15 cellular contexts compared by ENCODE assay signal in genomic region chr10:60035984-60036383, GRCh38.
DNase-seq lines count a peak whose midpoint lies in the region; ATAC-seq and TF ChIP-seq lines count a peak whose summit lies in the region.
"Had no signal": no experiment of that assay in that cellular context is flagged by ENCODE, and none has a peak within 500 bp of the region (broad histone marks: within the 10 kb centered on the region; RNA-seq: fewer than 3 reads in every experiment).

No MANE protein-coding gene starts in this region.

- no peak overlapping the region for H3K4me3 Mint-ChIP-seq in stimulated activated naive B cell treated with anti-CD40 and anti-IgM and Interleukin-4, amounts not matched to agents 10 μg/mL and 1 μg/mL and 100 μg/mL, for 72 hours
- H3K4me3 Mint-ChIP-seq: H9 had no signal

- H3K4me1 Mint-ChIP-seq in stimulated activated naive B cell treated with anti-CD40 and anti-IgM and Interleukin-4, amounts not matched to agents 10 μg/mL and 1 μg/mL and 100 μg/mL, for 72 hours, result peaks cover 22 to 25% of the 10 kb centered on the region in 2 donors

- no peak for DNase-seq in stimulated activated naive B cell treated with anti-CD40 and anti-IgM and Interleukin-4, amounts not matched to agents 10 μg/mL and 1 μg/mL and 100 μg/mL, for 72 hours
- no peak for DNase-seq in NCI-H446 (lab: John Stamatoyannopoulos, UW)
- DNase-seq in kidney glomerular epithelial cell (lab: John Stamatoyannopoulos, UW), result no peak
- no peak for DNase-seq in NCI-H187 (lab: John Stamatoyannopoulos, UW)
- DNase-seq: AML-193, DMS79 treated with DMSO at 0.1 percent for 48 hours, H9, MV-4-11, NCI-H187 treated with DMSO at 0.1 percent for 48 hours, NCI-H226, NCI-H526, T1000 had no signal

- no peaks in the 10 kb centered on the region for H3K9me3 Mint-ChIP-seq in stimulated activated naive B cell treated with anti-CD40 and anti-IgM and Interleukin-4, amounts not matched to agents 10 μg/mL and 1 μg/mL and 100 μg/mL, for 72 hours
- H3K9me3 Mint-ChIP-seq: H9 had no signal

- ATAC-seq in GM18505 (IDR thresholded peaks at IDR 0.05; ENCODE audit: unreplicated experiment) (peak; percentile 75), GM21423 (IDR thresholded peaks at IDR 0.05; ENCODE audit: unreplicated experiment) (peak; percentile 46), HG03103 (IDR thresholded peaks at IDR 0.05; ENCODE audit: low read depth, unreplicated experiment) (peak; percentile 66)
- ATAC-seq in stimulated activated naive B cell treated with anti-CD40 and anti-IgM and Interleukin-4, amounts not matched to agents 10 μg/mL and 1 μg/mL and 100 μg/mL, for 72 hours (replicated peaks), result peak; percentile 36 to 68

- peaks cover 3 to 12% of the 10 kb centered on the region in 2 donors for H3K27me3 Mint-ChIP-seq in stimulated activated naive B cell treated with anti-CD40 and anti-IgM and Interleukin-4, amounts not matched to agents 10 μg/mL and 1 μg/mL and 100 μg/mL, for 72 hours

- no peaks in the 10 kb centered on the region for H3K36me3 Mint-ChIP-seq in stimulated activated naive B cell treated with anti-CD40 and anti-IgM and Interleukin-4, amounts not matched to agents 10 μg/mL and 1 μg/mL and 100 μg/mL, for 72 hours

- H3K27ac Mint-ChIP-seq in stimulated activated naive B cell treated with anti-CD40 and anti-IgM and Interleukin-4, amounts not matched to agents 10 μg/mL and 1 μg/mL and 100 μg/mL, for 72 hours, result peak overlapping the region; percentile 31
- H3K27ac Mint-ChIP-seq: H9 had no signal

- no peak for TF ChIP-seq POLR2A in GM18505 (IDR thresholded peaks at IDR 0.05; ENCODE audit: borderline replicate concordance, extremely low read depth, insufficient read depth, insufficient read length)
